Comparison of ENCODE assay signal across 1 cellular context in the genomic region with DNA sequence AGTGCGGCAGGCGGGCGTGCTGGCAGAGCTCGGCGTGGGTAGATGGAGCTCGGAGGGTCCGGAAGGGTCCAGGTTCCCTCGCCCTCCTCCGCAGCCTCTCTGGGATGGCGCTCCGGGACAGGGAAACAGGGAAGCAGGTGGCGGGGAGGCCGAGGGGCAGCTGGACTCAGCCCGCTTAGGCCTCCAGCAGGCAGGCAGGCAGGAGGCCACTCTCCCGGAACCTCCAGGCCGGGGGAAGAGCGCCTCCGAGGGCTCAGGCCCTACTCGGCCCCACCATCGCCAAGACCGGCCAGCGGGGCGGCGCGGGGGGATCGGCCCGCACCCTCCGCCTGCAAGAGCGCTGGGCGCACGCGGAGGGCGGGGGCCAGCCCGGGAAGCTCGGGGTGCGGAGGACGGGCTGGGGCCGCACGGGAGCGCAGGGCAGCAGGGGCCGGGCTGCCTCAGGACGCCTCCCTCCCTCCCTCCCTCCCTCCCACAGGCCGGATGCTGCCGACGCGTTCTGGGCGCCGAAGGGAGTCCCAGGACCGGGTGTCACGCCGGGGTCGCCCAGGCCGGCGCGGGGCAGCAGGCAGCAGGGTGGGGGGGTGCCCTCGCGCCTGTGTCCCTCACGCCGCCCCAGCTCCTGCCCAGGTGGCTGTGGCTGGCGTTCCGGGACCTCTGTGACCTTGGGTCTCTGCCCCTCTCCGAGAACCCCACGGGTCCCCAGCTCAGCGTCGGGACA.
TF ChIP-seq lines count a peak whose summit lies in the region.

No MANE protein-coding gene starts in this region.

TF ChIP-seq in HepG2, 621 proteins besides CTCF, POLR2A, EP300 and RAD21 (continued from another document and continues in another):
- TF ChIP-seq, protein P1, sequence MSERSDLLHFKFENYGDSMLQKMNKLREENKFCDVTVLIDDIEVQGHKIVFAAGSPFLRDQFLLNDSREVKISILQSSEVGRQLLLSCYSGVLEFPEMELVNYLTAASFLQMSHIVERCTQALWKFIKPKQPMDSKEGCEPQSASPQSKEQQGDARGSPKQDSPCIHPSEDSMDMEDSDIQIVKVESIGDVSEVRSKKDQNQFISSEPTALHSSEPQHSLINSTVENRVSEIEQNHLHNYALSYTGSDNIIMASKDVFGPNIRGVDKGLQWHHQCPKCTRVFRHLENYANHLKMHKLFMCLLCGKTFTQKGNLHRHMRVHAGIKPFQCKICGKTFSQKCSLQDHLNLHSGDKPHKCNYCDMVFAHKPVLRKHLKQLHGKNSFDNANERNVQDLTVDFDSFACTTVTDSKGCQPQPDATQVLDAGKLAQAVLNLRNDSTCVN (CRISPR knock-in tag; IDR thresholded peaks at IDR 0.05; ENCODE audit: borderline replicate concordance) = no peak
- TF ChIP-seq, protein P2, sequence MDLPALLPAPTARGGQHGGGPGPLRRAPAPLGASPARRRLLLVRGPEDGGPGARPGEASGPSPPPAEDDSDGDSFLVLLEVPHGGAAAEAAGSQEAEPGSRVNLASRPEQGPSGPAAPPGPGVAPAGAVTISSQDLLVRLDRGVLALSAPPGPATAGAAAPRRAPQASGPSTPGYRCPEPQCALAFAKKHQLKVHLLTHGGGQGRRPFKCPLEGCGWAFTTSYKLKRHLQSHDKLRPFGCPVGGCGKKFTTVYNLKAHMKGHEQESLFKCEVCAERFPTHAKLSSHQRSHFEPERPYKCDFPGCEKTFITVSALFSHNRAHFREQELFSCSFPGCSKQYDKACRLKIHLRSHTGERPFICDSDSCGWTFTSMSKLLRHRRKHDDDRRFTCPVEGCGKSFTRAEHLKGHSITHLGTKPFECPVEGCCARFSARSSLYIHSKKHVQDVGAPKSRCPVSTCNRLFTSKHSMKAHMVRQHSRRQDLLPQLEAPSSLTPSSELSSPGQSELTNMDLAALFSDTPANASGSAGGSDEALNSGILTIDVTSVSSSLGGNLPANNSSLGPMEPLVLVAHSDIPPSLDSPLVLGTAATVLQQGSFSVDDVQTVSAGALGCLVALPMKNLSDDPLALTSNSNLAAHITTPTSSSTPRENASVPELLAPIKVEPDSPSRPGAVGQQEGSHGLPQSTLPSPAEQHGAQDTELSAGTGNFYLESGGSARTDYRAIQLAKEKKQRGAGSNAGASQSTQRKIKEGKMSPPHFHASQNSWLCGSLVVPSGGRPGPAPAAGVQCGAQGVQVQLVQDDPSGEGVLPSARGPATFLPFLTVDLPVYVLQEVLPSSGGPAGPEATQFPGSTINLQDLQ (CRISPR knock-in tag; IDR thresholded peaks at IDR 0.05) = peak; percentile 85; the same call in 1 of the 2 replicates
- no peak for TF ChIP-seq SRY (CRISPR knock-in tag; IDR thresholded peaks at IDR 0.05)
- TF ChIP-seq CHD2 (IDR thresholded peaks at IDR 0.05; ENCODE audit: low read depth, low read length) = no peak
- TF ChIP-seq ZNF225 (CRISPR knock-in tag; IDR thresholded peaks at IDR 0.05) = peak; percentile 23; the same call in 1 of the 2 replicates
- no peak for TF ChIP-seq RFXANK (CRISPR knock-in tag; IDR thresholded peaks at IDR 0.05)
- TF ChIP-seq ZNF296 (CRISPR knock-in tag; conservative IDR thresholded peaks at IDR 0.05) = no peak
- no peak for TF ChIP-seq ZNF563 (CRISPR knock-in tag; IDR thresholded peaks at IDR 0.05)
- TF ChIP-seq, protein P3, sequence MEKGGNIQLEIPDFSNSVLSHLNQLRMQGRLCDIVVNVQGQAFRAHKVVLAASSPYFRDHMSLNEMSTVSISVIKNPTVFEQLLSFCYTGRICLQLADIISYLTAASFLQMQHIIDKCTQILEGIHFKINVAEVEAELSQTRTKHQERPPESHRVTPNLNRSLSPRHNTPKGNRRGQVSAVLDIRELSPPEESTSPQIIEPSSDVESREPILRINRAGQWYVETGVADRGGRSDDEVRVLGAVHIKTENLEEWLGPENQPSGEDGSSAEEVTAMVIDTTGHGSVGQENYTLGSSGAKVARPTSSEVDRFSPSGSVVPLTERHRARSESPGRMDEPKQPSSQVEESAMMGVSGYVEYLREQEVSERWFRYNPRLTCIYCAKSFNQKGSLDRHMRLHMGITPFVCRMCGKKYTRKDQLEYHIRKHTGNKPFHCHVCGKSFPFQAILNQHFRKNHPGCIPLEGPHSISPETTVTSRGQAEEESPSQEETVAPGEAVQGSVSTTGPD (CRISPR knock-in tag; IDR thresholded peaks at IDR 0.05) = no peak
- TF ChIP-seq, protein P4, sequence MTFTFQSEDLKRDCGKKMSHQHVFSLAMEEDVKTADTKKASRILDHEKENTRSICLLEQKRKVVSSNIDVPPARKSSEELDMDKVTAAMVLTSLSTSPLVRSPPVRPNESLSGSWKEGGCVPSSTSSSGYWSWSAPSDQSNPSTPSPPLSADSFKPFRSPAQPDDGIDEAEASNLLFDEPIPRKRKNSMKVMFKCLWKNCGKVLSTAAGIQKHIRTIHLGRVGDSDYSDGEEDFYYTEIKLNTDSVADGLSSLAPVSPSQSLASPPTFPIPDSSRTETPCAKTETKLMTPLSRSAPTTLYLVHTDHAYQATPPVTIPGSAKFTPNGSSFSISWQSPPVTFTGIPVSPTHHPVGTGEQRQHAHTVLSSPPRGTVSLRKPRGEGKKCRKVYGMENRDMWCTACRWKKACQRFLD (CRISPR knock-in tag; IDR thresholded peaks at IDR 0.05; ENCODE audit: borderline replicate concordance) = no peak
- no peak for TF ChIP-seq ZMYM3 (CRISPR knock-in tag; IDR thresholded peaks at IDR 0.05)
- TF ChIP-seq ZNF431 (CRISPR knock-in tag; IDR thresholded peaks at IDR 0.05; ENCODE audit: borderline replicate concordance, low read depth) = no peak
- no peak for TF ChIP-seq HOXA7 (CRISPR knock-in tag; IDR thresholded peaks at IDR 0.05)
- TF ChIP-seq EHMT2 (IDR thresholded peaks at IDR 0.05; ENCODE audit: borderline replicate concordance, low read depth, low read length) = no peak
- TF ChIP-seq NPAS2 (CRISPR knock-in tag; IDR thresholded peaks at IDR 0.05; ENCODE audit: borderline replicate concordance) = no peak
- TF ChIP-seq POGZ (CRISPR knock-in tag; IDR thresholded peaks at IDR 0.05) = no peak
- TF ChIP-seq YY1 (IDR thresholded peaks at IDR 0.05; ENCODE audit: insufficient read depth, insufficient replicate concordance, low read depth, low read length) = peak; percentile 1
- no peak for TF ChIP-seq CCAR2 (optimal IDR thresholded peaks at IDR 0.05; ENCODE audit: low read depth, low read length)
- TF ChIP-seq ERF (CRISPR knock-in tag; IDR thresholded peaks at IDR 0.05) = no peak
- TF ChIP-seq HOXA5 (CRISPR knock-in tag; IDR thresholded peaks at IDR 0.05) = no peak
- TF ChIP-seq TBP (CRISPR knock-in tag; IDR thresholded peaks at IDR 0.05) = 0 out of 2 replicates have a peak, but pooled peaks have one; percentile 23
- TF ChIP-seq GTF2F1 (IDR thresholded peaks at IDR 0.05; ENCODE audit: low read length) = no peak
- TF ChIP-seq HCFC1 (IDR thresholded peaks at IDR 0.05; ENCODE audit: low read depth, low read length) = no peak
- TF ChIP-seq, protein P5, sequence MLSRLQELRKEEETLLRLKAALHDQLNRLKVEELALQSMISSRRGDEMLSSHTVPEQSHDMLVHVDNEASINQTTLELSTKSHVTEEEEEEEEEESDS (CRISPR knock-in tag; IDR thresholded peaks at IDR 0.05; ENCODE audit: borderline replicate concordance) = no peak
- TF ChIP-seq ZNF256 (CRISPR knock-in tag; conservative IDR thresholded peaks at IDR 0.05) = no peak
- TF ChIP-seq ZIK1 (CRISPR knock-in tag; IDR thresholded peaks at IDR 0.05; ENCODE audit: borderline replicate concordance, low read depth) = no peak
- no peak for TF ChIP-seq JUNB (CRISPR knock-in tag; IDR thresholded peaks at IDR 0.05; ENCODE audit: borderline replicate concordance)
- no peak for TF ChIP-seq ZNF326 (CRISPR knock-in tag; IDR thresholded peaks at IDR 0.05; ENCODE audit: borderline replicate concordance)
- TF ChIP-seq U2AF2 (IDR thresholded peaks at IDR 0.05; ENCODE audit: low read depth, low read length) = no peak
- TF ChIP-seq NR2F2 (IDR thresholded peaks at IDR 0.05; ENCODE audit: borderline replicate concordance, low read depth) = no peak
- no peak for TF ChIP-seq PHF20 (CRISPR knock-in tag; IDR thresholded peaks at IDR 0.05)
- TF ChIP-seq, protein P6, sequence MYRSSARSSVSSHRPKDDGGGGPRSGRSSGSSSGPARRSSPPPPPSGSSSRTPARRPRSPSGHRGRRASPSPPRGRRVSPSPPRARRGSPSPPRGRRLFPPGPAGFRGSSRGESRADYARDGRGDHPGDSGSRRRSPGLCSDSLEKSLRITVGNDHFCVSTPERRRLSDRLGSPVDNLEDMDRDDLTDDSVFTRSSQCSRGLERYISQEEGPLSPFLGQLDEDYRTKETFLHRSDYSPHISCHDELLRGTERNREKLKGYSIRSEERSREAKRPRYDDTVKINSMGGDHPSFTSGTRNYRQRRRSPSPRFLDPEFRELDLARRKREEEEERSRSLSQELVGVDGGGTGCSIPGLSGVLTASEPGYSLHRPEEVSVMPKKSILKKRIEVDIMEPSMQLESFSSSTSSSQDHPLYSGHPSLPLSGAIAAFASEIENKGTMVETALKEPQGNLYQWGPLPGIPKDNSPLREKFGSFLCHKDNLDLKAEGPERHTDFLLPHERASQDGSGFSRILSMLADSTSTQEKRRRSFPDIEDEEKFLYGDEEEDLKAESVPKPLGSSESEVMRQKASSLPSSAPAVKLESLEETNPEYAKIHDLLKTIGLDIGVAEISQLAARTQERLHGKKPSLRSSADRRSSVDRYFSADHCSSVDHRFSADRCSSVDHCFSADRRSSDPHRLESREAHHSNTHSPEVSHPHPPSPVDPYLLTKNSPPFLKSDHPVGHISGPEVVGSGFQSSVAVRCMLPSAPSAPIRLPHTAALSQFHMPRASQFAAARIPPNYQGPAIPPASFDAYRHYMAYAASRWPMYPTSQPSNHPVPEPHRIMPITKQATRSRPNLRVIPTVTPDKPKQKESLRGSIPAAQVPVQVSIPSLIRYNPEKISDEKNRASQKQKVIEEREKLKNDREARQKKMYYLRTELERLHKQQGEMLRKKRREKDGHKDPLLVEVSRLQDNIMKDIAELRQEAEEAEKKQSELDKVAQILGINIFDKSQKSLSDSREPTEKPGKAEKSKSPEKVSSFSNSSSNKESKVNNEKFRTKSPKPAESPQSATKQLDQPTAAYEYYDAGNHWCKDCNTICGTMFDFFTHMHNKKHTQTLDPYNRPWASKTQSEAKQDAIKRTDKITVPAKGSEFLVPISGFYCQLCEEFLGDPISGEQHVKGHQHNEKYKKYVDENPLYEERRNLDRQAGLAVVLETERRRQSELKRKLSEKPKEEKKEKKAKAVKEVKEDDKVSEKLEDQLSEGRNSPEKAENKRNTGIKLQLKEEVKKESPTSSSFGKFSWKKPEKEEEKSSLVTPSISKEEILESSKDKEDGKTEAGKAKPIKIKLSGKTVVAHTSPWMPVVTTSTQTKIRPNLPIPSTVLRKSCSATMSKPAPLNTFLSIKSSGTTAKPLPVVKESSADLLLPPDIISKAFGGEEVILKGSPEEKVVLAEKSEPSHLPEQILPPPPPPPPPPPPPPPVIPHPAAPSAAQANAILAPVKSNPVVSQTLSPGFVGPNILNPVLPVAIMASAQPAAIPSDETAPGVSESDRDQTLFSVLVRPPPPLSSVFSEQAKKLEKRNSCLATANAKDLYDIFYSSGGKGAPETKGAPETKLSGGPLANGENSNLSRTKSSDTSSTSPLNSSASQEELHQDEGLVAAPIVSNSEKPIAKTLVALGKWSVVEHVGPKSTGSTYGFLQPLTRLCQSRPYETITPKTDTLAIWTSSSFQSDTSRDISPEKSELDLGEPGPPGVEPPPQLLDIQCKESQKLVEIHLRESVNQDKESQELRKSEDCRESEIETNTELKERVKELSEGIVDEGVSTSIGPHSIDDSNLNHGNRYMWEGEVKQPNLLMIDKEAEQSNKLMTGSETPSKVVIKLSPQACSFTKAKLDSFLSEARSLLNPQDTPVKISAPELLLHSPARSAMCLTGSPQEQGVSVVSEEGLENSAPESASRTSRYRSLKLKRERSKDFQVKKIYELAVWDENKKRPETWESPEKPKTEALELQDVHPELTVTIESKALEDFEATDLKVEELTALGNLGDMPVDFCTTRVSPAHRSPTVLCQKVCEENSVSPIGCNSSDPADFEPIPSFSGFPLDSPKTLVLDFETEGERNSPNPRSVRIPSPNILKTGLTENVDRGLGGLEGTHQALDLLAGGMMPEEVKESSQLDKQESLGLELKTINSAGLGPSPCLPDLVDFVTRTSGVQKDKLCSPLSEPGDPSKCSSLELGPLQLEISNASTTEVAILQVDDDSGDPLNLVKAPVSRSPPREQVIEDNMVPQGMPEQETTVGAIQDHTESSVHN (CRISPR knock-in tag; IDR thresholded peaks at IDR 0.05) = no peak
- TF ChIP-seq PPARG (CRISPR knock-in tag; conservative IDR thresholded peaks at IDR 0.05) = no peak
- no peak for TF ChIP-seq ZBTB21 (CRISPR knock-in tag; IDR thresholded peaks at IDR 0.05)
- no peak for TF ChIP-seq ZNF766 (CRISPR knock-in tag; IDR thresholded peaks at IDR 0.05; ENCODE audit: borderline replicate concordance)
- TF ChIP-seq, protein P7, sequence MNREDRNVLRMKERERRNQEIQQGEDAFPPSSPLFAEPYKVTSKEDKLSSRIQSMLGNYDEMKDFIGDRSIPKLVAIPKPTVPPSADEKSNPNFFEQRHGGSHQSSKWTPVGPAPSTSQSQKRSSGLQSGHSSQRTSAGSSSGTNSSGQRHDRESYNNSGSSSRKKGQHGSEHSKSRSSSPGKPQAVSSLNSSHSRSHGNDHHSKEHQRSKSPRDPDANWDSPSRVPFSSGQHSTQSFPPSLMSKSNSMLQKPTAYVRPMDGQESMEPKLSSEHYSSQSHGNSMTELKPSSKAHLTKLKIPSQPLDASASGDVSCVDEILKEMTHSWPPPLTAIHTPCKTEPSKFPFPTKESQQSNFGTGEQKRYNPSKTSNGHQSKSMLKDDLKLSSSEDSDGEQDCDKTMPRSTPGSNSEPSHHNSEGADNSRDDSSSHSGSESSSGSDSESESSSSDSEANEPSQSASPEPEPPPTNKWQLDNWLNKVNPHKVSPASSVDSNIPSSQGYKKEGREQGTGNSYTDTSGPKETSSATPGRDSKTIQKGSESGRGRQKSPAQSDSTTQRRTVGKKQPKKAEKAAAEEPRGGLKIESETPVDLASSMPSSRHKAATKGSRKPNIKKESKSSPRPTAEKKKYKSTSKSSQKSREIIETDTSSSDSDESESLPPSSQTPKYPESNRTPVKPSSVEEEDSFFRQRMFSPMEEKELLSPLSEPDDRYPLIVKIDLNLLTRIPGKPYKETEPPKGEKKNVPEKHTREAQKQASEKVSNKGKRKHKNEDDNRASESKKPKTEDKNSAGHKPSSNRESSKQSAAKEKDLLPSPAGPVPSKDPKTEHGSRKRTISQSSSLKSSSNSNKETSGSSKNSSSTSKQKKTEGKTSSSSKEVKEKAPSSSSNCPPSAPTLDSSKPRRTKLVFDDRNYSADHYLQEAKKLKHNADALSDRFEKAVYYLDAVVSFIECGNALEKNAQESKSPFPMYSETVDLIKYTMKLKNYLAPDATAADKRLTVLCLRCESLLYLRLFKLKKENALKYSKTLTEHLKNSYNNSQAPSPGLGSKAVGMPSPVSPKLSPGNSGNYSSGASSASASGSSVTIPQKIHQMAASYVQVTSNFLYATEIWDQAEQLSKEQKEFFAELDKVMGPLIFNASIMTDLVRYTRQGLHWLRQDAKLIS (CRISPR knock-in tag; IDR thresholded peaks at IDR 0.05) = no peak; the same call in 1 of the 2 replicates
- TF ChIP-seq RBM22 (optimal IDR thresholded peaks at IDR 0.05; ENCODE audit: low read length) = no peak
- TF ChIP-seq, protein P8, sequence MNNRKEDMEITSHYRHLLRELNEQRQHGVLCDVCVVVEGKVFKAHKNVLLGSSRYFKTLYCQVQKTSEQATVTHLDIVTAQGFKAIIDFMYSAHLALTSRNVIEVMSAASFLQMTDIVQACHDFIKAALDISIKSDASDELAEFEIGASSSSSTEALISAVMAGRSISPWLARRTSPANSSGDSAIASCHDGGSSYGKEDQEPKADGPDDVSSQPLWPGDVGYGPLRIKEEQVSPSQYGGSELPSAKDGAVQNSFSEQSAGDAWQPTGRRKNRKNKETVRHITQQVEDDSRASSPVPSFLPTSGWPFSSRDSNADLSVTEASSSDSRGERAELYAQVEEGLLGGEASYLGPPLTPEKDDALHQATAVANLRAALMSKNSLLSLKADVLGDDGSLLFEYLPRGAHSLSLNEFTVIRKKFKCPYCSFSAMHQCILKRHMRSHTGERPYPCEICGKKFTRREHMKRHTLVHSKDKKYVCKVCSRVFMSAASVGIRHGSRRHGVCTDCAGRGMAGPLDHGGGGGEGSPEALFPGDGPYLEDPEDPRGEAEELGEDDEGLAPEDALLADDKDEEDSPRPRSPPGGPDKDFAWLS (CRISPR knock-in tag; IDR thresholded peaks at IDR 0.05; ENCODE audit: borderline replicate concordance) = no peak
